Comparison of ENCODE assay signal across 3 cellular contexts in genomic region chr5:173291722-173292658, GRCh38.
A peak's percentile ranks its signal among the peaks of the same experiment; 100 is the strongest.
TF ChIP-seq lines count a peak whose summit lies in the region.

No MANE protein-coding gene starts in this region.

TF ChIP-seq in SK-N-SH, 30 proteins besides CTCF, POLR2A, EP300 and RAD21 (continues in another document):
- TF ChIP-seq TCF12 (IDR thresholded peaks at IDR 0.05): no peak
- no peak for TF ChIP-seq USF2 (IDR thresholded peaks at IDR 0.05; ENCODE audit: borderline replicate concordance, low read depth, low read length)
- no peak for TF ChIP-seq NRF1 (IDR thresholded peaks at IDR 0.05; ENCODE audit: low read depth, low read length)
- TF ChIP-seq ZBTB33 (IDR thresholded peaks at IDR 0.05; ENCODE audit: borderline replicate concordance, low read depth): no peak
- no peak for TF ChIP-seq PBX3 (IDR thresholded peaks at IDR 0.05)
- no peak for TF ChIP-seq FOSL2 (IDR thresholded peaks at IDR 0.05; ENCODE audit: borderline replicate concordance, low read depth)
- TF ChIP-seq TAF1 (IDR thresholded peaks at IDR 0.05; ENCODE audit: borderline replicate concordance, low read depth, low read length): no peak
- TF ChIP-seq ELF1 (IDR thresholded peaks at IDR 0.05): no peak
- TF ChIP-seq EZH2phosphoT487 (IDR thresholded peaks at IDR 0.05; ENCODE audit: borderline replicate concordance, low read depth): no peak
- no peak for TF ChIP-seq RCOR1 (IDR thresholded peaks at IDR 0.05; ENCODE audit: low read length)
- no peak for TF ChIP-seq IRF3 (IDR thresholded peaks at IDR 0.05; ENCODE audit: low read depth, low read length)
- no peak for TF ChIP-seq USF1 (IDR thresholded peaks at IDR 0.05; ENCODE audit: borderline replicate concordance, low read depth)
- no peak for TF ChIP-seq CHD2 (IDR thresholded peaks at IDR 0.05; ENCODE audit: low read length, partially characterized antibody)
- TF ChIP-seq SMC3 (IDR thresholded peaks at IDR 0.05; ENCODE audit: low read depth, low read length): no peak
- TF ChIP-seq RFX5 (IDR thresholded peaks at IDR 0.05; ENCODE audit: low read length): no peak

TF ChIP-seq in SK-N-SH treated with all-trans-retinoic acid at 6 μM for 48 hours, 23 proteins besides CTCF, POLR2A, EP300 and RAD21:
- TF ChIP-seq PPARA (CRISPR knock-in tag; IDR thresholded peaks at IDR 0.05; ENCODE audit: borderline replicate concordance): no peak
- no peak for TF ChIP-seq TCF4 (CRISPR knock-in tag; IDR thresholded peaks at IDR 0.05; ENCODE audit: borderline replicate concordance)
- no peak for TF ChIP-seq PATZ1 (CRISPR knock-in tag; IDR thresholded peaks at IDR 0.05; ENCODE audit: borderline replicate concordance)
- no peak for TF ChIP-seq ARNTL (CRISPR knock-in tag; IDR thresholded peaks at IDR 0.05; ENCODE audit: borderline replicate concordance, low read depth)
- no peak for TF ChIP-seq ZC3H10 (CRISPR knock-in tag; IDR thresholded peaks at IDR 0.05)
- TF ChIP-seq OSR1 (CRISPR knock-in tag; IDR thresholded peaks at IDR 0.05): no peak
- TF ChIP-seq ZNF8 (CRISPR knock-in tag; IDR thresholded peaks at IDR 0.05): no peak
- no peak for TF ChIP-seq BACH2 (CRISPR knock-in tag; IDR thresholded peaks at IDR 0.05; ENCODE audit: borderline replicate concordance)
- no peak for TF ChIP-seq POU6F1 (CRISPR knock-in tag; IDR thresholded peaks at IDR 0.05; ENCODE audit: borderline replicate concordance, low read depth)
- no peak for TF ChIP-seq CSDC2 (CRISPR knock-in tag; IDR thresholded peaks at IDR 0.05)
- no peak for TF ChIP-seq TOX (CRISPR knock-in tag; IDR thresholded peaks at IDR 0.05; ENCODE audit: borderline replicate concordance)
- TF ChIP-seq GLIS3 (CRISPR knock-in tag; IDR thresholded peaks at IDR 0.05): no peak
- no peak for TF ChIP-seq ESRRG (CRISPR knock-in tag; IDR thresholded peaks at IDR 0.05)
- TF ChIP-seq SNAI2 (CRISPR knock-in tag; IDR thresholded peaks at IDR 0.05): no peak
- no peak for TF ChIP-seq ISL1 (CRISPR knock-in tag; IDR thresholded peaks at IDR 0.05)
- TF ChIP-seq ZFP30 (CRISPR knock-in tag; IDR thresholded peaks at IDR 0.05): no peak
- TF ChIP-seq ZFP3 (CRISPR knock-in tag; IDR thresholded peaks at IDR 0.05): no peak

TF ChIP-seq in endothelial cell of umbilical vein, 7 proteins besides CTCF, POLR2A, EP300 and RAD21:
- no peak for TF ChIP-seq GATA2 (IDR thresholded peaks at IDR 0.05; ENCODE audit: insufficient read depth, insufficient read length, low read depth, low read length)
- TF ChIP-seq MAX (IDR thresholded peaks at IDR 0.05; ENCODE audit: insufficient read depth, insufficient read length): no peak
- peak; percentile 17 for TF ChIP-seq POLR2AphosphoS5 (IDR thresholded peaks at IDR 0.05; ENCODE audit: insufficient read depth, low read depth, low read length)
